In the genomic region with DNA sequence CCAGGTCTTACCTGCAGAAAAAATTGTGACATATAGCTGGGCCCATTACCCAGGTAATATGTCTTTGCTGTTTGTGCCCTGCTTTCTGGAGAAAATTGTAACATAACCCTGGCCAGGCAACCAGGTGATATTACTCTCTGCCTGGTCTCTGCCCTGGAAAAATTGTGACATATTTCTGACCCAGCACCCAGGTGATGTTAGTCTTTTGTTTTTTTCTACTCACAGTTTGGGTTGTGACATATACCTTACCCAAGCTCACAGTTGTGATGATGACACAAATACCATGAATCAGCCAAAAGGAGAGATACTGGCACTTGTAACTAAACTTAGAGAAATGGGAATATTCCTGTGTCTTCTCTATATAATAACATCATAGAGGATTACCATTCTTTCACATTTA, we compare ENCODE assay signal across 26 cellular contexts.
"Had no signal": no experiment of that assay in that cellular context is flagged by ENCODE, and none has a peak within 500 bp of the region (broad histone marks: within the 10 kb centered on the region; RNA-seq: fewer than 3 reads in every experiment).

No MANE protein-coding gene starts in this region.

- ATAC-seq: stimulated activated effector memory CD8-positive, alpha-beta T cell treated with anti-CD3 and anti-CD28 coated beads, Interleukin-12 subunit alpha, Interleukin-12 subunit beta, amount 100 ng/mL, for 72 hours; stimulated activated memory B cell treated with anti-CD40 and anti-IgM and Interleukin-4, amounts not matched to agents 10 μg/mL and 1 μg/mL and 100 μg/mL, for 72 hours; stimulated activated naive B cell treated with anti-CD40 and anti-IgM and Interleukin-4, amounts not matched to agents 10 μg/mL and 1 μg/mL and 100 μg/mL, for 72 hours; stimulated activated naive CD8-positive, alpha-beta T cell treated with anti-CD3 and anti-CD28 coated beads, Interleukin-15, amount 100 ng/mL, for 72 hours; stimulated activated naive CD8-positive, alpha-beta T cell treated with anti-CD3 and anti-CD28 coated beads, Interleukin-15, Interleukin-2, amounts not matched to agents 100 U/mL and 50 U/mL, for 24 hours had no signal

- H3K4me3 ChIP-seq: stomach, suprapubic skin, testis, thoracic aorta, thyroid gland, tibial artery, tibial nerve, transverse colon, upper lobe of left lung, uterus, vagina had no signal

- H3K27me3 ChIP-seq: stomach, suprapubic skin, testis, thyroid gland, tibial artery, tibial nerve, transverse colon, upper lobe of left lung, uterus, vagina had no signal

- DNase-seq: stimulated activated CD4-positive, alpha-beta T cell treated with anti-CD3 and anti-CD28 coated beads, Interleukin-2, amount 100 ng/mL, for 48 hours; stimulated activated CD4-positive, alpha-beta T cell treated with anti-CD3 and anti-CD28 coated beads, Interleukin-4, amount 100 ng/mL, for 1 hour; stimulated activated CD4-positive, alpha-beta T cell treated with anti-CD3 and anti-CD28 coated beads, Interleukin-4, amount 100 ng/mL, for 24 hours; stimulated activated CD4-positive, alpha-beta T cell treated with anti-CD3 and anti-CD28 coated beads, Interleukin-4, amount 100 ng/mL, for 4 hours; stimulated activated CD8-positive, alpha-beta memory T cell treated with anti-CD3 and anti-CD28 coated beads, Interleukin-4, amount 100 ng/mL, for 48 hours; stimulated activated naive B cell treated with anti-CD40 and anti-IgM and Interleukin-4, amounts not matched to agents 10 μg/mL and 1 μg/mL and 100 μg/mL, for 72 hours; stimulated activated naive CD4-positive, alpha-beta T cell; stimulated activated naive CD4-positive, alpha-beta T cell treated with Interleukin-2 at 50 U/mL for 16 hours; stimulated activated naive CD8-positive, alpha-beta T cell treated with anti-CD3 and anti-CD28 coated beads, Interleukin-15, amount 100 ng/mL, for 72 hours; stimulated activated naive CD8-positive, alpha-beta T cell treated with anti-CD3 and anti-CD28 coated beads, Interleukin-15, Interleukin-2, amounts not matched to agents 100 U/mL and 50 U/mL, for 24 hours; stomach; substantia nigra; testis; thyroid gland; tibial artery; transverse colon; trophoblast cell; upper lobe of left lung; uterus had no signal

- H3K4me1 ChIP-seq: suprapubic skin, testis, thyroid gland, tibial artery, tibial nerve, transverse colon, upper lobe of left lung, uterus, vagina had no signal

- FAIRE-seq: urothelium cell line had no signal

- H3K9me3 ChIP-seq: testis, thyroid gland, uterus, vagina had no signal

- H3K27ac ChIP-seq: stomach, suprapubic skin, testis, thoracic aorta, thyroid gland, tibial artery, tibial nerve, transverse colon, upper lobe of left lung, uterus, vagina had no signal

- H3K36me3 ChIP-seq: stomach, suprapubic skin, thoracic aorta, thyroid gland, tibial artery, tibial nerve, transverse colon, upper lobe of left lung, uterus, vagina had no signal
